In the genomic region with DNA sequence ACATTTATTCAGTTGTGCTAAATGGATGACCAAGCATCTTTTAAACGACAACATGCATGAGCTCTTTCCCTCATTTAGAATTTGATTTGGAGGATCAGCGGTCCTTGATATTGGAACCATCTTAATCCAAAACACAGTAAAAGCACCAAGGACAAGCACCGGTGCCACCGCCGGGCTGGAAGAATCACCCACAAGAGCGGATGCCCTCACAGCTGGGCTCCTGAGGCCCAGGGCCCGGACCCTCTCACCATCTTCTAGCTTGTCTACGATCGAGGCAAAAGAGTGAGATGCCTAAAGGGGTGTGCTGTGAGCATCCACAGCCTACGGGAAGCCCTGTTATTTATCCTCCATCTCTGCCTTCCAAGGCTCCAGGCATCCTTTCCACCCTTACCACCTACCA, we compare ENCODE assay signal across 22 cellular contexts.
"Had no signal": no experiment of that assay in that cellular context is flagged by ENCODE, and none has a peak within 500 bp of the region (broad histone marks: within the 10 kb centered on the region; RNA-seq: fewer than 3 reads in every experiment).

No MANE protein-coding gene starts in this region.

- H3K27ac Mint-ChIP-seq: activated CD4-positive, alpha-beta memory T cell treated with anti-CD3 and anti-CD28 coated beads for 36 hours; activated CD4-positive, alpha-beta T cell treated with anti-CD3 and anti-CD28 coated beads, Interleukin-2, amount 10 ng/mL, durations not matched to agents 7 days and 5 days; activated naive CD4-positive, alpha-beta T cell treated with anti-CD3 and anti-CD28 coated beads, Interleukin-2, amount 50 U/mL, for 24 hours; activated T-helper 1 cell treated with anti-CD3 and anti-CD28 coated beads, Interleukin-12 subunit alpha, Interleukin-12 subunit beta, Interleukin-2, Interleukin-4 antibody, amounts not matched to agents 30 ng/mL and 10 ng/mL and 1 ng/mL, durations not matched to agents 14 hours and 24 hours and 36 hours had no signal

- H3K4me1 ChIP-seq: body of pancreas had no signal

- H3K9me3 ChIP-seq: body of pancreas had no signal

- ATAC-seq: body of pancreas had no signal

- H3K36me3 Mint-ChIP-seq: activated CD4-positive, alpha-beta memory T cell treated with anti-CD3 and anti-CD28 coated beads for 36 hours had no signal

- H3K4me3 ChIP-seq: body of pancreas had no signal

- H3K27ac ChIP-seq: body of pancreas, KMS-11, VCaP had no signal

- H3K9me3 Mint-ChIP-seq: activated CD4-positive, alpha-beta memory T cell treated with anti-CD3 and anti-CD28 coated beads for 36 hours; activated naive CD4-positive, alpha-beta T cell treated with anti-CD3 and anti-CD28 coated beads, Interleukin-2, amount 50 U/mL, for 24 hours; activated T-helper 1 cell treated with anti-CD3 and anti-CD28 coated beads, Interleukin-12 subunit alpha, Interleukin-12 subunit beta, Interleukin-2, Interleukin-4 antibody, amounts not matched to agents 30 ng/mL and 10 ng/mL and 1 ng/mL, durations not matched to agents 14 hours and 24 hours and 36 hours had no signal

- DNase-seq: activated CD4-positive, alpha-beta memory T cell treated with anti-CD3 and anti-CD28 coated beads for 36 hours; activated CD4-positive, alpha-beta T cell treated with anti-CD3 and anti-CD28 coated beads, Interleukin-2, amount 10 ng/mL, durations not matched to agents 7 days and 5 days; activated CD4-positive, CD25-positive, alpha-beta regulatory T cell; activated CD8-positive, alpha-beta memory T cell treated with anti-CD3 and anti-CD28 coated beads, Interleukin-2, amount 50 U/mL, for 4 hours; activated effector memory CD4-positive, alpha-beta T cell treated with Interleukin-2 at 50 U/mL for 16 hours; activated naive CD4-positive, alpha-beta T cell; body of pancreas; MV-4-11; NCI-H1092 treated with DMSO at 0.1 percent for 48 hours; NCI-H1417 treated with DMSO at 0.1 percent for 48 hours; NCI-H1694; NCI-H2029; NCI-H345; NCI-H510A; NCI-H526 treated with DMSO at 0.1 percent for 48 hours; NCI-H82; SIG-M5; T-helper 1 cell had no signal

- H3K27me3 ChIP-seq: body of pancreas had no signal

- H3K4me2 ChIP-seq: KMS-11 had no signal

- H3K9ac ChIP-seq: KMS-11 had no signal

- H3K27me3 Mint-ChIP-seq: activated CD4-positive, alpha-beta T cell treated with anti-CD3 and anti-CD28 coated beads, Interleukin-2, amount 10 ng/mL, durations not matched to agents 7 days and 5 days; activated naive CD4-positive, alpha-beta T cell treated with anti-CD3 and anti-CD28 coated beads, Interleukin-2, amount 50 U/mL, for 24 hours had no signal

- H3K4me3 Mint-ChIP-seq: activated CD4-positive, alpha-beta memory T cell treated with anti-CD3 and anti-CD28 coated beads for 36 hours; activated CD4-positive, alpha-beta T cell treated with anti-CD3 and anti-CD28 coated beads, Interleukin-2, amount 10 ng/mL, durations not matched to agents 7 days and 5 days; activated naive CD4-positive, alpha-beta T cell treated with anti-CD3 and anti-CD28 coated beads, Interleukin-2, amount 50 U/mL, for 24 hours; activated T-helper 1 cell treated with anti-CD3 and anti-CD28 coated beads, Interleukin-12 subunit alpha, Interleukin-12 subunit beta, Interleukin-2, Interleukin-4 antibody, amounts not matched to agents 30 ng/mL and 10 ng/mL and 1 ng/mL, durations not matched to agents 14 hours and 24 hours and 36 hours had no signal
